In the genomic region with DNA sequence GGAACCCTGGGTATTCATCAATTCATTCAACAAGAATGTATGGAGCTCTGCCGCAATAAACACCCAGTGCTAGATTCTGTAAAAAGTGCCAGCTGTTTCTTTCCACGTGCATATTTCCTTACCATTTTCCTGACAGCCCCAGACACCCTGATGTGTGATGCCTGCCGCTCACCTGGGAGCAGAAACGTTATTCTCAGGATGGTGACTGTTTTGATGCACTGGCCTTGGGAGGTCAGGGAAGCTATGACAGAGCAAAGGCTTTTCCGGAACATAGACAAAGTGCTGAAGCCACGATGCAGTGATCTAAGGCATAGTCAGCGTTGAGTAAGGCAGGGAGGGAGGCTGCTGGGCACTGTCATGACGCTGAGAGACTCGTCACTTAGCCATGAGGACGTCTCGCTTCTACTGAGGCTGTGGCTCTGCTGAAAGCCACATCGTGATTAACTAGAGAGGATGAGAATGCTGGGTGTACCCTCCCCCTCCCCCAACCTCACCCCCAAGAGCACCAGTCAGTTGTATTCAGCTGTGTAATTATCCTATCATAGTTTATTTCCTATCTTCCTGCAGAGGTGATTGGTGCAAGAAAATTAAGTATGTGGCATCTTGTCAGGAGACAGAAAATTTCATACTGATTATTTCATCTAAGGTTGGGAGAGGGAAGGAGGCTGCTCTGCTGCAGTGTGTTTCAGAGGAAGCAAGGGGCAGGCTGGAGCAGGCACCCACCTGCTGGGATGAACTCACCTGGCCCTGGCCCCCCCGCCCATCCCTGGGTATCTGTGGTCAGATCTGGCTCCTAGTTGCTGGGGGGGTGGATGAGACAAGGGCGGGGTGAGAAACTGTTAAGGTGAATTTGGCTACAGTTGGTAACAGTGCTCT, we compare ENCODE assay signal across 8 cellular contexts. TPM values are rescaled to one million over a fixed set of nuclear protein-coding genes. Genes with fewer than 3 reads are reported as not detected.
DNase-seq lines count a peak whose midpoint lies in the region; ATAC-seq and TF ChIP-seq lines count a peak whose summit lies in the region.

No MANE protein-coding gene starts in this region.

- H3K27ac Mint-ChIP-seq in stimulated activated naive B cell treated with anti-CD40 and anti-IgM and Interleukin-4, amounts not matched to agents 10 μg/mL and 1 μg/mL and 100 μg/mL, for 72 hours = no peak overlapping the region

- peaks cover 0 to 6% of the 10 kb centered on the region in 2 donors for H3K36me3 Mint-ChIP-seq in stimulated activated naive B cell treated with anti-CD40 and anti-IgM and Interleukin-4, amounts not matched to agents 10 μg/mL and 1 μg/mL and 100 μg/mL, for 72 hours

- H3K4me1 ChIP-seq in spleen = peaks cover 20 to 58% (median 46%) of the 10 kb centered on the region in 6 donors

- H3K4me1 Mint-ChIP-seq in stimulated activated naive B cell treated with anti-CD40 and anti-IgM and Interleukin-4, amounts not matched to agents 10 μg/mL and 1 μg/mL and 100 μg/mL, for 72 hours = peaks cover 59 to 77% of the 10 kb centered on the region in 2 donors

- H3K4me3 ChIP-seq in H7 (ENCODE audit: insufficient read depth, low read depth, low read length) (no peak overlapping the region), spleen (no peak overlapping the region)

- no peak for TF ChIP-seq CTCF in spleen (IDR thresholded peaks at IDR 0.05 in 8 of 11, conservative IDR thresholded peaks at IDR 0.05 in 3 of 11)

- no peaks in the 10 kb centered on the region for H3K9me3 ChIP-seq in spleen

- peak overlapping the region in 3 of 8 donors; percentile 7 to 83 (median 15) for H3K27ac ChIP-seq in spleen

- intact Hi-C loops in spleen (cut with DNase I; ENCODE audit: low total_unique reads) = loop anchor here (5.0 kb wide), 1 partner anchor 194 kb away; no protein-coding TSS in a partner anchor

- TF ChIP-seq POLR2A in spleen (IDR thresholded peaks at IDR 0.05) = no peak

- 48 to 57% (median 54%) methylated on average over 13 to 14 of the region's 14 CpGs for WGBS in spleen, 5 donors

- H3K36me3 ChIP-seq in H7 (replicated peaks; ENCODE audit: control insufficient read depth, insufficient read depth, low read length) (no peaks in the 10 kb centered on the region), spleen (no peaks in the 10 kb centered on the region)

- H3K27me3 ChIP-seq in H7 (ENCODE audit: control insufficient read depth, insufficient read depth, low read length) (no peaks in the 10 kb centered on the region; the same call in 1 of the 2 replicates), spleen (replicated peaks in 1 of 7) (no peaks in the 10 kb centered on the region)

- H3K27me3 Mint-ChIP-seq in stimulated activated naive B cell treated with anti-CD40 and anti-IgM and Interleukin-4, amounts not matched to agents 10 μg/mL and 1 μg/mL and 100 μg/mL, for 72 hours = no peaks in the 10 kb centered on the region

- peaks cover 4% of the 10 kb centered on the region in 2 donors for H3K9me3 Mint-ChIP-seq in stimulated activated naive B cell treated with anti-CD40 and anti-IgM and Interleukin-4, amounts not matched to agents 10 μg/mL and 1 μg/mL and 100 μg/mL, for 72 hours

- DNase-seq in H7 (peak; percentile 73), SW480 (ENCODE audit: low spot score) (peak; percentile 65), occipital lobe (lab: John Stamatoyannopoulos, UW) (peak; percentile 7), spleen (no peak), HuH-7.5 (ENCODE audit: low spot score) (no peak)
- DNase-seq in central memory CD4-positive, alpha-beta T cell = peak; percentile 46
- DNase-seq in stimulated activated naive B cell treated with anti-CD40 and anti-IgM and Interleukin-4, amounts not matched to agents 10 μg/mL and 1 μg/mL and 100 μg/mL, for 72 hours = no peak

- no peak for ATAC-seq in HG02623 (IDR thresholded peaks at IDR 0.05; ENCODE audit: unreplicated experiment)
- ATAC-seq in stimulated activated naive B cell treated with anti-CD40 and anti-IgM and Interleukin-4, amounts not matched to agents 10 μg/mL and 1 μg/mL and 100 μg/mL, for 72 hours (replicated peaks) = no peak

- no peak overlapping the region for H3K4me3 Mint-ChIP-seq in stimulated activated naive B cell treated with anti-CD40 and anti-IgM and Interleukin-4, amounts not matched to agents 10 μg/mL and 1 μg/mL and 100 μg/mL, for 72 hours

RNA-seq across cellular contexts. Expression of a gene that starts 48.8 kb away (rescaled TPM):
- total RNA-seq in H7 (2014; rRNA removed; shearing (Covaris generic)) = 9.1 and 9.6 TPM in 2 replicates
- total RNA-seq in occipital lobe (15.1 TPM), spleen (10 to 100 TPM; 16.1 to 34.8 (median 27.3) TPM)
- polyA plus RNA-seq in spleen = 10 to 100 TPM; 10.3 to 11.5 (median 11.2) TPM

Comparison
In these comparisons a context has a peak if more than half of its experiments do, and no peak if none do; other contexts are left out.
1. DNase-seq: peak in H7 (single experiment), SW480 (single experiment), central memory CD4-positive, alpha-beta T cell (single experiment) and occipital lobe (single experiment); none in spleen (single experiment), HuH-7.5 (single experiment) and stimulated activated naive B cell treated with anti-CD40 and anti-IgM and Interleukin-4, amounts not matched to agents 10 μg/mL and 1 μg/mL and 100 μg/mL, for 72 hours (single experiment).